Comparison of ENCODE assay signal across 1 cellular context in genomic region chr18:79679552-79680099, GRCh38.
TF ChIP-seq lines count a peak whose summit lies in the region.

A gene with protein sequence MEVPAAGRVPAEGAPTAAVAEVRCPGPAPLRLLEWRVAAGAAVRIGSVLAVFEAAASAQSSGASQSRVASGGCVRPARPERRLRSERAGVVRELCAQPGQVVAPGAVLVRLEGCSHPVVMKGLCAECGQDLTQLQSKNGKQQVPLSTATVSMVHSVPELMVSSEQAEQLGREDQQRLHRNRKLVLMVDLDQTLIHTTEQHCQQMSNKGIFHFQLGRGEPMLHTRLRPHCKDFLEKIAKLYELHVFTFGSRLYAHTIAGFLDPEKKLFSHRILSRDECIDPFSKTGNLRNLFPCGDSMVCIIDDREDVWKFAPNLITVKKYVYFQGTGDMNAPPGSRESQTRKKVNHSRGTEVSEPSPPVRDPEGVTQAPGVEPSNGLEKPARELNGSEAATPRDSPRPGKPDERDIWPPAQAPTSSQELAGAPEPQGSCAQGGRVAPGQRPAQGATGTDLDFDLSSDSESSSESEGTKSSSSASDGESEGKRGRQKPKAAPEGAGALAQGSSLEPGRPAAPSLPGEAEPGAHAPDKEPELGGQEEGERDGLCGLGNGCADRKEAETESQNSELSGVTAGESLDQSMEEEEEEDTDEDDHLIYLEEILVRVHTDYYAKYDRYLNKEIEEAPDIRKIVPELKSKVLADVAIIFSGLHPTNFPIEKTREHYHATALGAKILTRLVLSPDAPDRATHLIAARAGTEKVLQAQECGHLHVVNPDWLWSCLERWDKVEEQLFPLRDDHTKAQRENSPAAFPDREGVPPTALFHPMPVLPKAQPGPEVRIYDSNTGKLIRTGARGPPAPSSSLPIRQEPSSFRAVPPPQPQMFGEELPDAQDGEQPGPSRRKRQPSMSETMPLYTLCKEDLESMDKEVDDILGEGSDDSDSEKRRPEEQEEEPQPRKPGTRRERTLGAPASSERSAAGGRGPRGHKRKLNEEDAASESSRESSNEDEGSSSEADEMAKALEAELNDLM (plus strand): TSS chr18:79679803. CDS start chr18:79679948, 145 bp downstream.

TF ChIP-seq in GM12878, 131 proteins besides CTCF, POLR2A, EP300 and RAD21 (continued from another document and continues in another):
- TF ChIP-seq HSF1 (IDR thresholded peaks at IDR 0.05; ENCODE audit: low read depth, low read length) (no peak), TAF1 (IDR thresholded peaks at IDR 0.05; ENCODE audit: borderline replicate concordance, low read depth, low read length) (peak; percentile 42; the same call in 1 of the 2 replicates), FOXK2 (IDR thresholded peaks at IDR 0.05) (peak; percentile 84), REST (IDR thresholded peaks at IDR 0.05; ENCODE audit: low read depth, low read length) (no peak; the same call in 1 of the 2 replicates), NKRF (conservative IDR thresholded peaks at IDR 0.05) (peak; percentile 86), ASH2L (IDR thresholded peaks at IDR 0.05; ENCODE audit: borderline replicate concordance, low read depth) (0 out of 2 replicates have a peak, but pooled peaks have one; percentile 73), SUPT20H (IDR thresholded peaks at IDR 0.05; ENCODE audit: borderline replicate concordance, control insufficient read depth, low read depth, low read length) (no peak), BCL11A (IDR thresholded peaks at IDR 0.05; ENCODE audit: low read depth, low read length) (no peak), CHD4 (IDR thresholded peaks at IDR 0.05) (no peak), IKZF1 (conservative IDR thresholded peaks at IDR 0.05) (peak; percentile 100), ZBED1 (IDR thresholded peaks at IDR 0.05; ENCODE audit: borderline replicate concordance) (no peak), TCF7 (IDR thresholded peaks at IDR 0.05; ENCODE audit: borderline replicate concordance) (no peak), BACH1 (IDR thresholded peaks at IDR 0.05; ENCODE audit: borderline replicate concordance) (0 out of 2 replicates have a peak, but pooled peaks have one; percentile 9), ZSCAN29 (IDR thresholded peaks at IDR 0.05) (no peak), MEF2A (IDR thresholded peaks at IDR 0.05; ENCODE audit: insufficient read depth, low read depth, low read length) (no peak), PBX3 (IDR thresholded peaks at IDR 0.05; ENCODE audit: insufficient replicate concordance, low read depth, low read length) (no peak), CREM (IDR thresholded peaks at IDR 0.05; ENCODE audit: low read depth) (peak; percentile 99), ATF7 (IDR thresholded peaks at IDR 0.05; ENCODE audit: low read depth) (peak; percentile 72), ZNF217 (IDR thresholded peaks at IDR 0.05) (no peak), USF1 (IDR thresholded peaks at IDR 0.05; ENCODE audit: borderline replicate concordance, extremely low read length, insufficient read depth, low read depth, low read length) (no peak), PKNOX1 (IDR thresholded peaks at IDR 0.05) (peak; percentile 80), ZBTB40 (IDR thresholded peaks at IDR 0.05; ENCODE audit: borderline replicate concordance) (peak; percentile 82), SMAD1 (IDR thresholded peaks at IDR 0.05; ENCODE audit: low read depth, partially characterized antibody) (no peak)
- TF ChIP-seq, protein P1, sequence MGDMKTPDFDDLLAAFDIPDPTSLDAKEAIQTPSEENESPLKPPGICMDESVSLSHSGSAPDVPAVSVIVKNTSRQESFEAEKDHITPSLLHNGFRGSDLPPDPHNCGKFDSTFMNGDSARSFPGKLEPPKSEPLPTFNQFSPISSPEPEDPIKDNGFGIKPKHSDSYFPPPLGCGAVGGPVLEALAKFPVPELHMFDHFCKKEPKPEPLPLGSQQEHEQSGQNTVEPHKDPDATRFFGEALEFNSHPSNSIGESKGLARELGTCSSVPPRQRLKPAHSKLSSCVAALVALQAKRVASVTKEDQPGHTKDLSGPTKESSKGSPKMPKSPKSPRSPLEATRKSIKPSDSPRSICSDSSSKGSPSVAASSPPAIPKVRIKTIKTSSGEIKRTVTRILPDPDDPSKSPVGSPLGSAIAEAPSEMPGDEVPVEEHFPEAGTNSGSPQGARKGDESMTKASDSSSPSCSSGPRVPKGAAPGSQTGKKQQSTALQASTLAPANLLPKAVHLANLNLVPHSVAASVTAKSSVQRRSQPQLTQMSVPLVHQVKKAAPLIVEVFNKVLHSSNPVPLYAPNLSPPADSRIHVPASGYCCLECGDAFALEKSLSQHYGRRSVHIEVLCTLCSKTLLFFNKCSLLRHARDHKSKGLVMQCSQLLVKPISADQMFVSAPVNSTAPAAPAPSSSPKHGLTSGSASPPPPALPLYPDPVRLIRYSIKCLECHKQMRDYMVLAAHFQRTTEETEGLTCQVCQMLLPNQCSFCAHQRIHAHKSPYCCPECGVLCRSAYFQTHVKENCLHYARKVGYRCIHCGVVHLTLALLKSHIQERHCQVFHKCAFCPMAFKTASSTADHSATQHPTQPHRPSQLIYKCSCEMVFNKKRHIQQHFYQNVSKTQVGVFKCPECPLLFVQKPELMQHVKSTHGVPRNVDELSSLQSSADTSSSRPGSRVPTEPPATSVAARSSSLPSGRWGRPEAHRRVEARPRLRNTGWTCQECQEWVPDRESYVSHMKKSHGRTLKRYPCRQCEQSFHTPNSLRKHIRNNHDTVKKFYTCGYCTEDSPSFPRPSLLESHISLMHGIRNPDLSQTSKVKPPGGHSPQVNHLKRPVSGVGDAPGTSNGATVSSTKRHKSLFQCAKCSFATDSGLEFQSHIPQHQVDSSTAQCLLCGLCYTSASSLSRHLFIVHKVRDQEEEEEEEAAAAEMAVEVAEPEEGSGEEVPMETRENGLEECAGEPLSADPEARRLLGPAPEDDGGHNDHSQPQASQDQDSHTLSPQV (IDR thresholded peaks at IDR 0.05): no peak
